Comparison of ENCODE assay signal across 7 cellular contexts in the genomic region with DNA sequence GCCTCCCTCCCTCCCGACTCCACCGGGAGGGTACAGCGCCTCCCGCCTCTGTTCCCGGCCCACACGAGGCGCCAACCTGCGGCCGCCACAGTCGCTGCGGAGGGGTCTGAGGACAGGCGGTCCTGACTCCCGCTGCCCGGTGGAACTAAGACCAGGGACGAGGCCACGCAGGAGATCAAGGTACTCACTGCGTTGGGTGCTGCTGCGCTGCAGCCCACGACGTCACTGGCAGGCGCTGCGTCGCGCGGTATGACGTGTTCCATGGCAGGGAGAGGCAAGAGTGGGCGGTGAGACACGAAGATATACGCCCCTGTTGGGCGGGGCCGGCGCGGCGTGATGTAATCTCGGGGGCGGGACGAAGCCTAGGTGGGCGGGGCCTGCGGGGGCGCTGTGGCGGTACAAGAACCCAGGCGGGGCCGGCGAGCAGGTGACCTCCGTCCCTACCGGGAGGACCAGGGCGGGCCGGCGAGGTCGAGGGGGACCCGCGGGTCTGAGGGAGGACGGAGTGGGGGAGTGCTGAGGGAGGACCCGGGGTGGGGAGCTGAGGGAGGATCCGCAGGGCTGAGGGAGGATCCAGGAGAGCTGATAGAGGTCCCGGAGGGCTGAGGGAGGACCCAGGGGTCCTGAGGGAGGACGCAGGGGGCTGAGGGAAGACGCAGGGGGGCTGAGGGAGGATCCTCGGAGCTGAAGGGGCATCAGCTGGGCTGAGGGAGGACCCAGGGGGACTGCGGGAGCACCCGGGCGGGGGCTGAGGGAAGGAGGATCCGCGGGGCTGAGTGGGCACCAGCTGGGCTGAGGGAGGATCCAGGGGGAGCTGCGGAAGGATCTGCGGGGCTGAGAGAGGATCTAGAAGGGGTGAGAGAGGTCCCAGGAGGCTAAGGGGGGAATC. TPM values are rescaled to one million over a fixed set of nuclear protein-coding genes. Genes with fewer than 3 reads are reported as not detected.
A peak's percentile ranks its signal among the peaks of the same experiment; 100 is the strongest.
DNase-seq lines count a peak whose midpoint lies in the region; ATAC-seq and TF ChIP-seq lines count a peak whose summit lies in the region.

MRPL55 (minus strand) TSS at position 227 of the 889 bp plus-strand sequence. CDS start 1,039 bp downstream, outside the sequence.

- peak within 1 kb of the TSS; percentile 93 for H3K4me2 ChIP-seq in hepatocyte

- peak; percentile 65 for ATAC-seq in GM18508 (IDR thresholded peaks at IDR 0.05; ENCODE audit: insufficient read depth, unreplicated experiment)
- peak; percentile 86 for ATAC-seq in HG03025 (IDR thresholded peaks at IDR 0.05; ENCODE audit: low FRiP score, unreplicated experiment)

- TF ChIP-seq CTCF in astrocyte of the cerebellum (IDR thresholded peaks at IDR 0.05; ENCODE audit: low read depth, low read length, missing control alignments), result no peak
- no peak for TF ChIP-seq CTCF in hepatocyte (IDR thresholded peaks at IDR 0.05; ENCODE audit: poor library complexity)

- H3K36me3 ChIP-seq in hepatocyte (replicated peaks; ENCODE audit: insufficient read depth, low read depth), result no peaks in the 10 kb centered on the region

- H3K4me3 ChIP-seq in astrocyte of the cerebellum (ENCODE audit: low read depth, low read length) (peak within 1 kb of the TSS; percentile 84), hepatocyte (peak within 1 kb of the TSS; percentile 96)

- H4K20me1 ChIP-seq in hepatocyte (ENCODE audit: insufficient read depth, poor library complexity, severe bottlenecking), result no peaks in the 10 kb centered on the region

- WGBS in hepatocyte (ENCODE audit: low lambda C conversion rate, missing lambda C conversion rate), result under 1% methylated on average over 46 of the region's 66 CpGs

- in situ Hi-C loops in astrocyte of the cerebellum (cut with HindIII; ENCODE audit: low sequenced_read_pairs), result loop anchor here (5.0 kb wide), 1 partner anchor 103 kb away; no protein-coding TSS in a partner anchor

- H3K9me2 ChIP-seq in hepatocyte (replicated peaks; ENCODE audit: insufficient read depth), result no peaks in the 10 kb centered on the region

- no peaks in the 10 kb centered on the region for H3K27me3 ChIP-seq in hepatocyte

- H2AFZ ChIP-seq in hepatocyte, result peak within 1 kb of the TSS; percentile 78

- H3K9me3 ChIP-seq in hepatocyte (ENCODE audit: low read depth), result no peaks in the 10 kb centered on the region

- H3K4me1 ChIP-seq in hepatocyte (ENCODE audit: insufficient read depth), result peaks cover 12% of the 10 kb centered on the region

- DNase-seq in NCI-H2029 treated with DMSO at 0.1 percent for 48 hours (lab: John Stamatoyannopoulos, UW), result peak; percentile 82
- DNase-seq in T-helper 9 cell, result peak; percentile 100
- peak; percentile 87 for DNase-seq in astrocyte of the cerebellum (ENCODE audit: low read depth)
- DNase-seq in hepatocyte (ENCODE audit: low spot score), result peak; percentile 99
- DNase-seq in retina, result peak; percentile 96

- H3K27ac ChIP-seq in hepatocyte, result peak within 1 kb of the TSS; percentile 94

- H3K79me2 ChIP-seq in hepatocyte, result peaks cover 13% of the 10 kb centered on the region

RNA-seq across cellular contexts. Expression of gene MRPL55, which starts in this region (rescaled TPM):
- 59.6 and 64.8 TPM in 2 replicates for total RNA-seq in hepatocyte
- 122 and 130 TPM in 2 replicates for polyA plus RNA-seq in hepatocyte

Comparison
In these comparisons a context has a peak if more than half of its experiments do, and no peak if none do; other contexts are left out.
1. Peak in every context shown above with its lines: DNase-seq, ATAC-seq, H3K4me3 ChIP-seq and H3K27ac ChIP-seq.